ENCODE assay signal across 36 cellular contexts in genomic region chr9:109158656-109159055, GRCh38. TPM values are rescaled to one million over a fixed set of nuclear protein-coding genes. Genes with fewer than 3 reads are reported as not detected.
"Had no signal": no experiment of that assay in that cellular context is flagged by ENCODE, and none has a peak within 500 bp of the region (broad histone marks: within the 10 kb centered on the region; RNA-seq: fewer than 3 reads in every experiment).

No MANE protein-coding gene starts in this region.

- H3K27me3 ChIP-seq: right atrium auricular region, uterus had no signal

- H3K36me3 ChIP-seq: esophagus squamous epithelium, left ventricle myocardium inferior, neural progenitor cell, right atrium auricular region, uterus, WERI-Rb-1 had no signal

- H3K27ac Mint-ChIP-seq: activated naive CD4-positive, alpha-beta T cell treated with anti-CD3 and anti-CD28 coated beads, Interleukin-2, amount 10 ng/mL, durations not matched to agents 7 days and 5 days; activated T-helper 1 cell treated with anti-CD3 and anti-CD28 coated beads, Interleukin-12 subunit alpha, Interleukin-12 subunit beta, Interleukin-2, Interleukin-4 antibody, amounts not matched to agents 30 ng/mL and 10 ng/mL and 1 ng/mL, durations not matched to agents 14 hours and 24 hours and 36 hours; natural killer cell; neural progenitor cell; stimulated activated memory B cell treated with anti-CD40 and anti-IgM and Interleukin-4, amounts not matched to agents 10 μg/mL and 1 μg/mL and 100 μg/mL, for 72 hours; stimulated activated naive CD8-positive, alpha-beta T cell treated with anti-CD3 and anti-CD28 coated beads, Interleukin-15, amount 100 ng/mL, for 72 hours; type B pancreatic cell had no signal

- H3K4me3 ChIP-seq: esophagus squamous epithelium, left ventricle myocardium inferior, lung, neural progenitor cell, right atrium auricular region, smooth muscle cell, uterus had no signal

- H3K9me3 ChIP-seq: esophagus squamous epithelium, right atrium auricular region, uterus had no signal

- H3K4me1 ChIP-seq: esophagus squamous epithelium, left ventricle myocardium inferior, neural progenitor cell, right atrium auricular region, uterus had no signal

- H3K9ac ChIP-seq: neural progenitor cell had no signal

- H3K4me1 Mint-ChIP-seq: activated naive CD4-positive, alpha-beta T cell treated with anti-CD3 and anti-CD28 coated beads, Interleukin-2, amount 10 ng/mL, durations not matched to agents 7 days and 5 days; central memory CD8-positive, alpha-beta T cell; natural killer cell; stimulated activated memory B cell treated with anti-CD40 and anti-IgM and Interleukin-4, amounts not matched to agents 10 μg/mL and 1 μg/mL and 100 μg/mL, for 72 hours; stimulated activated naive CD8-positive, alpha-beta T cell treated with anti-CD3 and anti-CD28 coated beads, Interleukin-15, amount 100 ng/mL, for 72 hours had no signal

- ATAC-seq: activated CD4-positive, CD25-positive, alpha-beta regulatory T cell treated with anti-CD3 and anti-CD28 coated beads, Interleukin-2, amount 50 U/mL, for 24 hours; natural killer cell; stimulated activated memory B cell treated with anti-CD40 and anti-IgM and Interleukin-4, amounts not matched to agents 10 μg/mL and 1 μg/mL and 100 μg/mL, for 72 hours; stimulated activated naive CD8-positive, alpha-beta T cell treated with anti-CD3 and anti-CD28 coated beads, Interleukin-15, amount 100 ng/mL, for 72 hours had no signal

- FAIRE-seq: bronchial epithelial cell, endometrium, frontal cortex had no signal

- H3K27ac ChIP-seq: epithelial cell of prostate, esophagus squamous epithelium, left ventricle myocardium inferior, neural progenitor cell, right atrium auricular region, uterus, WERI-Rb-1 had no signal

- H3K36me3 Mint-ChIP-seq: activated naive CD4-positive, alpha-beta T cell treated with anti-CD3 and anti-CD28 coated beads, Interleukin-2, amount 10 ng/mL, durations not matched to agents 7 days and 5 days; natural killer cell; neural progenitor cell; stimulated activated memory B cell treated with anti-CD40 and anti-IgM and Interleukin-4, amounts not matched to agents 10 μg/mL and 1 μg/mL and 100 μg/mL, for 72 hours; type B pancreatic cell had no signal

- H3K4me2 ChIP-seq: neural progenitor cell, smooth muscle cell had no signal

- DNase-seq: activated CD4-positive, alpha-beta T cell treated with anti-CD3 and anti-CD28 coated beads for 48 hours; activated CD4-positive, alpha-beta T cell treated with anti-CD3 and anti-CD28 coated beads, Interleukin-2, amount 50 U/mL, for 48 hours; activated CD8-positive, alpha-beta memory T cell treated with anti-CD3 and anti-CD28 coated beads, Interleukin-2, amount 50 U/mL, for 4 hours; activated effector memory CD4-positive, alpha-beta T cell treated with anti-CD3 and anti-CD28 coated beads, Interleukin-2, amount 50 U/mL, for 16 hours; activated naive CD4-positive, alpha-beta T cell treated with anti-CD3 and anti-CD28 coated beads, Interleukin-2, amount 10 ng/mL, durations not matched to agents 7 days and 5 days; activated T-cell treated with anti-CD3 and anti-CD28 coated beads, Interleukin-2, amount 50 U/mL, for 1 hour; amygdala; effector CD8-positive, alpha-beta T cell; esophagus squamous epithelium; islet precursor cell; left ventricle myocardium inferior; mesendoderm; natural killer cell; stimulated activated CD4-positive, alpha-beta T cell treated with anti-CD3 and anti-CD28 coated beads, Interleukin-1b, Interleukin-23, amount 100 ng/mL, for 48 hours; stimulated activated CD4-positive, alpha-beta T cell treated with anti-CD3 and anti-CD28 coated beads, Interleukin-4, amount 100 ng/mL, for 4 hours; stimulated activated CD8-positive, alpha-beta memory T cell treated with anti-CD3 and anti-CD28 coated beads, Interleukin-4, amount 100 ng/mL, for 48 hours; stimulated activated naive CD8-positive, alpha-beta T cell treated with anti-CD3 and anti-CD28 coated beads, Interleukin-15, amount 100 ng/mL, for 72 hours; substantia nigra; T1000; uterus; WERI-Rb-1 had no signal

- H3K4me3 Mint-ChIP-seq: activated naive CD4-positive, alpha-beta T cell treated with anti-CD3 and anti-CD28 coated beads, Interleukin-2, amount 10 ng/mL, durations not matched to agents 7 days and 5 days; activated T-helper 1 cell treated with anti-CD3 and anti-CD28 coated beads, Interleukin-12 subunit alpha, Interleukin-12 subunit beta, Interleukin-2, Interleukin-4 antibody, amounts not matched to agents 30 ng/mL and 10 ng/mL and 1 ng/mL, durations not matched to agents 14 hours and 24 hours and 36 hours; central memory CD8-positive, alpha-beta T cell; natural killer cell; neural progenitor cell; stimulated activated memory B cell treated with anti-CD40 and anti-IgM and Interleukin-4, amounts not matched to agents 10 μg/mL and 1 μg/mL and 100 μg/mL, for 72 hours; stimulated activated naive CD8-positive, alpha-beta T cell treated with anti-CD3 and anti-CD28 coated beads, Interleukin-15, amount 100 ng/mL, for 72 hours; type B pancreatic cell had no signal

- H2AFZ ChIP-seq: neural progenitor cell had no signal

RNA-seq across cellular contexts. Expression of gene FRRS1L, which starts 8.4 kb away (rescaled TPM):
- total RNA-seq: activated CD8-positive, alpha-beta memory T cell treated with anti-CD3 and anti-CD28 coated beads for 36 hours; activated T-helper 1 cell treated with anti-CD3 and anti-CD28 coated beads, Interleukin-12 subunit alpha, Interleukin-12 subunit beta, Interleukin-2, Interleukin-4 antibody, amounts not matched to agents 30 ng/mL and 10 ng/mL and 1 ng/mL, durations not matched to agents 14 hours and 24 hours and 36 hours; bronchial epithelial cell; natural killer cell; pulmonary artery endothelial cell had no signal
- polyA plus RNA-seq: smooth muscle cell had no signal
